In genomic region chr4:155241225-155241624, GRCh38 we compare ENCODE assay signal across 2 cellular contexts.
A peak's percentile ranks its signal among the peaks of the same experiment; 100 is the strongest.
TF ChIP-seq lines count a peak whose summit lies in the region.

No MANE protein-coding gene starts in this region.

TF ChIP-seq in HepG2, 621 proteins besides CTCF, POLR2A, EP300 and RAD21:
- TF ChIP-seq MAFK (conservative IDR thresholded peaks at IDR 0.05 in 1 of 2, IDR thresholded peaks at IDR 0.05 in 1 of 2; ENCODE audit: low read length in 2 of 2): peak; percentile 74 to 93; a peak in 3 of 4 replicates
- TF ChIP-seq MAFF (IDR thresholded peaks at IDR 0.05; ENCODE audit: low read depth, low read length): peak; percentile 87
- TF ChIP-seq ZNF773 (CRISPR knock-in tag; IDR thresholded peaks at IDR 0.05; ENCODE audit: borderline replicate concordance): no peak
- TF ChIP-seq, protein P1, sequence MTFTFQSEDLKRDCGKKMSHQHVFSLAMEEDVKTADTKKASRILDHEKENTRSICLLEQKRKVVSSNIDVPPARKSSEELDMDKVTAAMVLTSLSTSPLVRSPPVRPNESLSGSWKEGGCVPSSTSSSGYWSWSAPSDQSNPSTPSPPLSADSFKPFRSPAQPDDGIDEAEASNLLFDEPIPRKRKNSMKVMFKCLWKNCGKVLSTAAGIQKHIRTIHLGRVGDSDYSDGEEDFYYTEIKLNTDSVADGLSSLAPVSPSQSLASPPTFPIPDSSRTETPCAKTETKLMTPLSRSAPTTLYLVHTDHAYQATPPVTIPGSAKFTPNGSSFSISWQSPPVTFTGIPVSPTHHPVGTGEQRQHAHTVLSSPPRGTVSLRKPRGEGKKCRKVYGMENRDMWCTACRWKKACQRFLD (CRISPR knock-in tag; IDR thresholded peaks at IDR 0.05; ENCODE audit: borderline replicate concordance): no peak
- no peak for TF ChIP-seq KAT7 (CRISPR knock-in tag; IDR thresholded peaks at IDR 0.05; ENCODE audit: borderline replicate concordance)

TF ChIP-seq in IMR-90, 13 proteins besides CTCF, POLR2A, EP300 and RAD21:
- no peak for TF ChIP-seq CEBPB (IDR thresholded peaks at IDR 0.05; ENCODE audit: low read depth, low read length)
- TF ChIP-seq MAFK (IDR thresholded peaks at IDR 0.05; ENCODE audit: low read depth, low read length): peak; percentile 92
